ENCODE assay signal across 11 cellular contexts in genomic region chr3:27279153-27279552, GRCh38.
DNase-seq lines count a peak whose midpoint lies in the region; ATAC-seq and TF ChIP-seq lines count a peak whose summit lies in the region.
"Had no signal": no experiment of that assay in that cellular context is flagged by ENCODE, and none has a peak within 500 bp of the region (broad histone marks: within the 10 kb centered on the region; RNA-seq: fewer than 3 reads in every experiment).

No MANE protein-coding gene starts in this region.

- POLR2A ChIA-PET in AG04449 (lab: Yijun Ruan, JAX), result no interaction called here

- ATAC-seq in body of pancreas, result no peak
- ATAC-seq in activated CD8-positive, alpha-beta memory T cell treated with anti-CD3 and anti-CD28 coated beads, Interleukin-2, amount 10 ng/mL, durations not matched to agents 7 days and 5 days, result no peak
- ATAC-seq in sciatic nerve, result no peak
- ATAC-seq: activated CD8-positive, alpha-beta T cell treated with anti-CD3 and anti-CD28 coated beads for 36 hours had no signal

- peak; percentile 15 for TF ChIP-seq CTCF in AG04449 (IDR thresholded peaks at IDR 0.05; ENCODE audit: insufficient read depth, low read length, missing control alignments)
- TF ChIP-seq CTCF in body of pancreas (IDR thresholded peaks at IDR 0.05), result peak; percentile 7 to 61 (median 40)

- H3K9me3 Mint-ChIP-seq in activated CD8-positive, alpha-beta memory T cell treated with anti-CD3 and anti-CD28 coated beads, Interleukin-2, amount 10 ng/mL, durations not matched to agents 7 days and 5 days (ENCODE audit: low read depth), result no peaks in the 10 kb centered on the region
- H3K9me3 Mint-ChIP-seq: activated CD8-positive, alpha-beta T cell treated with anti-CD3 and anti-CD28 coated beads for 36 hours had no signal

- H3K9me3 ChIP-seq in body of pancreas, result no peaks in the 10 kb centered on the region

- H3K4me3 ChIP-seq in AG04449 (ENCODE audit: low read depth, low read length) (no peak overlapping the region), body of pancreas (no peak overlapping the region)

- no peaks in the 10 kb centered on the region for H3K4me1 Mint-ChIP-seq in activated CD8-positive, alpha-beta memory T cell treated with anti-CD3 and anti-CD28 coated beads, Interleukin-2, amount 10 ng/mL, durations not matched to agents 7 days and 5 days

- H3K4me1 ChIP-seq in body of pancreas, result peaks cover 14% of the 10 kb centered on the region

- DNase-seq in AG04449 (ENCODE audit: low read depth, low spot score) (no peak), HT-29 (ENCODE audit: low spot score) (peak; percentile 60), body of pancreas (peak; percentile 15 to 38 (median 22)), left kidney (ENCODE audit: low read depth, low spot score) (peak; percentile 44), NCI-H146 (lab: John Stamatoyannopoulos, UW) (no peak), sciatic nerve (ENCODE audit: low spot score) (no peak)
- no peak for DNase-seq in activated CD8-positive, alpha-beta memory T cell treated with anti-CD3 and anti-CD28 coated beads, Interleukin-2, amount 10 ng/mL, durations not matched to agents 7 days and 5 days
- no peak for DNase-seq in activated naive CD4-positive, alpha-beta T cell (lab: John Stamatoyannopoulos, UW)
- DNase-seq: activated CD8-positive, alpha-beta T cell treated with anti-CD3 and anti-CD28 coated beads for 36 hours; DMS79 treated with DMSO at 0.1 percent for 48 hours; NCI-H187 treated with DMSO at 0.1 percent for 48 hours had no signal

- WGBS in body of pancreas, 2 donors, result 32 to 36% methylated on average over 1 of the region's 1 CpG

- H3K27ac Mint-ChIP-seq in activated CD8-positive, alpha-beta memory T cell treated with anti-CD3 and anti-CD28 coated beads, Interleukin-2, amount 10 ng/mL, durations not matched to agents 7 days and 5 days, result no peak overlapping the region
- H3K27ac Mint-ChIP-seq: activated CD8-positive, alpha-beta T cell treated with anti-CD3 and anti-CD28 coated beads for 36 hours had no signal

- TF ChIP-seq POLR2A in body of pancreas (IDR thresholded peaks at IDR 0.05), result no peak

- no peak overlapping the region for H3K4me3 Mint-ChIP-seq in activated CD8-positive, alpha-beta memory T cell treated with anti-CD3 and anti-CD28 coated beads, Interleukin-2, amount 10 ng/mL, durations not matched to agents 7 days and 5 days
- H3K4me3 Mint-ChIP-seq: activated CD8-positive, alpha-beta T cell treated with anti-CD3 and anti-CD28 coated beads for 36 hours had no signal

- no peaks in the 10 kb centered on the region for H3K27me3 Mint-ChIP-seq in activated CD8-positive, alpha-beta memory T cell treated with anti-CD3 and anti-CD28 coated beads, Interleukin-2, amount 10 ng/mL, durations not matched to agents 7 days and 5 days
- H3K27me3 Mint-ChIP-seq: activated CD8-positive, alpha-beta T cell treated with anti-CD3 and anti-CD28 coated beads for 36 hours had no signal

- CTCF ChIA-PET in AG04449 (lab: Yijun Ruan, JAX), result interaction anchor here (0.7 to 4.5 kb wide), 11 partner anchors 10 to 151 kb away, joined by 3 to 45 read pairs (median 4); no protein-coding TSS in a partner anchor
- CTCF ChIA-PET in activated CD8-positive, alpha-beta memory T cell treated with anti-CD3 and anti-CD28 coated beads, Interleukin-2, amount 10 ng/mL, durations not matched to agents 7 days and 5 days (lab: Charles Lee), result interaction anchor here (0.9 kb wide), 1 partner anchor 12 kb away, joined by 4 read pairs; no protein-coding TSS in a partner anchor

- H3K36me3 Mint-ChIP-seq in activated CD8-positive, alpha-beta memory T cell treated with anti-CD3 and anti-CD28 coated beads, Interleukin-2, amount 10 ng/mL, durations not matched to agents 7 days and 5 days, result no peaks in the 10 kb centered on the region

- intact Hi-C loops in body of pancreas (cut with DNase I) (loop anchor here (10.0 kb wide), 1 partner anchor 154 kb away; no protein-coding TSS in a partner anchor), sciatic nerve (cut with DNase I) (loop anchor here (10.0 kb wide), 1 partner anchor 144 kb away; no protein-coding TSS in a partner anchor)

- no peak overlapping the region for H3K27ac ChIP-seq in body of pancreas

- no peaks in the 10 kb centered on the region for H3K36me3 ChIP-seq in body of pancreas (replicated peaks in 1 of 2; ENCODE audit: insufficient read depth in 1 of 2, low read depth in 2 of 2)

- no peaks in the 10 kb centered on the region for H3K27me3 ChIP-seq in body of pancreas

Comparison
In these comparisons a context has a peak if more than half of its experiments do, and no peak if none do; other contexts are left out.
1. DNase-seq: peak in HT-29 (single experiment), body of pancreas (4 of 4) and left kidney (single experiment); none in AG04449 (single experiment), NCI-H146 (single experiment), activated CD8-positive, alpha-beta memory T cell treated with anti-CD3 and anti-CD28 coated beads, Interleukin-2, amount 10 ng/mL, durations not matched to agents 7 days and 5 days (single experiment), activated naive CD4-positive, alpha-beta T cell (0 of 4) and sciatic nerve (single experiment).